Comparison of ENCODE assay signal across 26 cellular contexts in the genomic region with DNA sequence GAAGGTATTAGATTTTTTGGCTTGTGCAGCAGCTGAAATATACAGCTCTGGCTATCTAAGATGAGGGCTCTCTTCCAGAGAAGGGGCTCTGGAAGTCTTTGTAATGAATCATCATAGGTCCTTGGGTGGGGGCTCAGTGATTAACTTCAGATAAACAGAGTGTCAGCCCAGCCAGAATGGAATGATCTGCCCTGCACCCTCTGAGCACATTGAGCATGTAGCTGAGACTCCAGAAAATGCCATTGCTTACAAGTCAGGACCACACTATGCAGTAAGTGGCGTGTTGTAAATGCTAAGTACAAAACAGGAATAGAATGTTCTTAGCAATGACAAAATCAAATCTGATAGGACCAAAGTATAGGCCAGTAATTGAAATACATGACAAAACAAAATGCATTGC.
"Had no signal": no experiment of that assay in that cellular context is flagged by ENCODE, and none has a peak within 500 bp of the region (broad histone marks: within the 10 kb centered on the region; RNA-seq: fewer than 3 reads in every experiment).

No MANE protein-coding gene starts in this region.

- H3K9me3 Mint-ChIP-seq: dendritic cell treated with granulocyte-macrophage colony-stimulating factor and Interleukin-4, amounts not matched to agents 40 ng/mL and 50 ng/mL, for 4 days had no signal

- H3K27ac ChIP-seq: cardiac muscle cell, gastrocnemius medialis, ovary, prostate gland, right atrium auricular region, suprapubic skin, tibial nerve, WERI-Rb-1 had no signal

- ATAC-seq: activated CD8-positive, alpha-beta T cell treated with anti-CD3 and anti-CD28 coated beads, Interleukin-2, amount 10 ng/mL, durations not matched to agents 7 days and 5 days; gastrocnemius medialis; left colon; naive thymus-derived CD8-positive, alpha-beta T cell; SK-N-SH treated with all-trans-retinoic acid at 6 μM for 48 hours; stimulated activated effector memory CD8-positive, alpha-beta T cell treated with anti-CD3 and anti-CD28 coated beads, Interleukin-12 subunit alpha, Interleukin-12 subunit beta, amount 100 ng/mL, for 72 hours; stimulated activated naive CD8-positive, alpha-beta T cell treated with anti-CD3 and anti-CD28 coated beads, Interleukin-15, amount 100 ng/mL, for 72 hours; T-cell had no signal

- H3K36me3 ChIP-seq: cardiac muscle cell, gastrocnemius medialis, ovary, prostate gland, right atrium auricular region, suprapubic skin, tibial nerve, WERI-Rb-1 had no signal

- H3K4me3 ChIP-seq: cardiac muscle cell, gastrocnemius medialis, ovary, prostate gland, right atrium auricular region, suprapubic skin, tibial nerve had no signal

- H3K9me3 ChIP-seq: gastrocnemius medialis, ovary, prostate gland, right atrium auricular region, tibial nerve had no signal

- H3K27me3 ChIP-seq: cardiac muscle cell, gastrocnemius medialis, ovary, right atrium auricular region, suprapubic skin, tibial nerve had no signal

- H3K4me1 ChIP-seq: gastrocnemius medialis, prostate gland, right atrium auricular region, suprapubic skin, tibial nerve had no signal

- DNase-seq: activated CD4-positive, alpha-beta T cell treated with anti-CD3 and anti-CD28 coated beads for 1 hour; activated CD4-positive, alpha-beta T cell treated with anti-CD3 and anti-CD28 coated beads, Interleukin-2, amount 50 U/mL, for 1 hour; activated CD8-positive, alpha-beta T cell treated with anti-CD3 and anti-CD28 coated beads, Interleukin-2, amount 10 ng/mL, durations not matched to agents 7 days and 5 days; activated gamma-delta T cell; effector CD4-positive, alpha-beta T cell; gastrocnemius medialis; head of caudate nucleus; hypothalamus; left colon; naive thymus-derived CD8-positive, alpha-beta T cell; ovary; stimulated activated CD4-positive, alpha-beta T cell treated with anti-CD3 and anti-CD28 coated beads, Interleukin-1b, Interleukin-23, amount 100 ng/mL, for 48 hours; stimulated activated naive CD8-positive, alpha-beta T cell treated with anti-CD3 and anti-CD28 coated beads, Interleukin-15, amount 100 ng/mL, for 72 hours; T-cell; WERI-Rb-1 had no signal

- H3K27me3 Mint-ChIP-seq: activated naive CD4-positive, alpha-beta T cell treated with anti-CD3 and anti-CD28 coated beads, Interleukin-2, amount 50 U/mL, for 24 hours; dendritic cell treated with granulocyte-macrophage colony-stimulating factor and Interleukin-4, amounts not matched to agents 40 ng/mL and 50 ng/mL, for 4 days; naive thymus-derived CD8-positive, alpha-beta T cell; stimulated activated naive CD8-positive, alpha-beta T cell treated with anti-CD3 and anti-CD28 coated beads, Interleukin-15, amount 100 ng/mL, for 72 hours; T-cell had no signal

- H3K27ac Mint-ChIP-seq: activated CD8-positive, alpha-beta T cell treated with anti-CD3 and anti-CD28 coated beads, Interleukin-2, amount 10 ng/mL, durations not matched to agents 7 days and 5 days; activated naive CD4-positive, alpha-beta T cell treated with anti-CD3 and anti-CD28 coated beads, Interleukin-2, amount 50 U/mL, for 24 hours; activated T-helper 1 cell treated with anti-CD3 and anti-CD28 coated beads, Interleukin-12 subunit alpha, Interleukin-12 subunit beta, Interleukin-2, Interleukin-4 antibody, amounts not matched to agents 30 ng/mL and 10 ng/mL and 1 ng/mL, durations not matched to agents 14 hours and 24 hours and 36 hours; dendritic cell treated with granulocyte-macrophage colony-stimulating factor and Interleukin-4, amounts not matched to agents 40 ng/mL and 50 ng/mL, for 4 days; naive thymus-derived CD8-positive, alpha-beta T cell; stimulated activated effector memory CD8-positive, alpha-beta T cell treated with anti-CD3 and anti-CD28 coated beads, Interleukin-12 subunit alpha, Interleukin-12 subunit beta, amount 100 ng/mL, for 72 hours; stimulated activated naive CD8-positive, alpha-beta T cell treated with anti-CD3 and anti-CD28 coated beads, Interleukin-15, amount 100 ng/mL, for 72 hours; T-cell; T-helper 2 cell treated with Interferon-gamma antibody and Interleukin-4, amounts not matched to agents 5 μg/mL and 100 μg/mL, for 36 hours had no signal

- H3K4me1 Mint-ChIP-seq: activated naive CD4-positive, alpha-beta T cell treated with anti-CD3 and anti-CD28 coated beads, Interleukin-2, amount 50 U/mL, for 24 hours; naive thymus-derived CD8-positive, alpha-beta T cell; stimulated activated effector memory CD8-positive, alpha-beta T cell treated with anti-CD3 and anti-CD28 coated beads, Interleukin-12 subunit alpha, Interleukin-12 subunit beta, amount 100 ng/mL, for 72 hours; stimulated activated naive CD8-positive, alpha-beta T cell treated with anti-CD3 and anti-CD28 coated beads, Interleukin-15, amount 100 ng/mL, for 72 hours; T-cell had no signal

- H3K36me3 Mint-ChIP-seq: activated naive CD4-positive, alpha-beta T cell treated with anti-CD3 and anti-CD28 coated beads, Interleukin-2, amount 50 U/mL, for 24 hours; stimulated activated effector memory CD8-positive, alpha-beta T cell treated with anti-CD3 and anti-CD28 coated beads, Interleukin-12 subunit alpha, Interleukin-12 subunit beta, amount 100 ng/mL, for 72 hours; T-cell had no signal

- H3K4me3 Mint-ChIP-seq: activated CD8-positive, alpha-beta T cell treated with anti-CD3 and anti-CD28 coated beads, Interleukin-2, amount 10 ng/mL, durations not matched to agents 7 days and 5 days; activated naive CD4-positive, alpha-beta T cell treated with anti-CD3 and anti-CD28 coated beads, Interleukin-2, amount 50 U/mL, for 24 hours; activated T-helper 1 cell treated with anti-CD3 and anti-CD28 coated beads, Interleukin-12 subunit alpha, Interleukin-12 subunit beta, Interleukin-2, Interleukin-4 antibody, amounts not matched to agents 30 ng/mL and 10 ng/mL and 1 ng/mL, durations not matched to agents 14 hours and 24 hours and 36 hours; dendritic cell treated with granulocyte-macrophage colony-stimulating factor and Interleukin-4, amounts not matched to agents 40 ng/mL and 50 ng/mL, for 4 days; naive thymus-derived CD8-positive, alpha-beta T cell; stimulated activated effector memory CD8-positive, alpha-beta T cell treated with anti-CD3 and anti-CD28 coated beads, Interleukin-12 subunit alpha, Interleukin-12 subunit beta, amount 100 ng/mL, for 72 hours; stimulated activated naive CD8-positive, alpha-beta T cell treated with anti-CD3 and anti-CD28 coated beads, Interleukin-15, amount 100 ng/mL, for 72 hours; T-cell; T-helper 2 cell treated with Interferon-gamma antibody and Interleukin-4, amounts not matched to agents 5 μg/mL and 100 μg/mL, for 36 hours had no signal
